ENCODE assay signal across 1 cellular context in the genomic region with DNA sequence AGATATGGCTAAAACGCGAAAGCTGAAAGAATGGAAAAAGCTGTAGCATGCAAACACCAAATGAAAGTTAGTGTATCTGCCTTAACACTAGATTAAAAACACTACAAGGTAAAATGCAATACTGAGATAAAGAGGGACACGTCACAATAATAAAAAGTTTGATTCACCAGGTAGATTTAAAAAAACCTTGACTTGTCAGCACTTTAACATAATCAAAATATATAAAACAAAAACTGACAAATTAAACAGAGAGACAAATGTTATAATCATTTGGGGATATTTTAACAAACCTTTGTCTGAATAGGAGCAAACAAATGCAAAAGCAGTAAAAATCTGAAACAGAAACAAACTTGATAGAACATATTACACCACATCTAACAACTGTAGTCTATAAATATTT.
TF ChIP-seq lines count a peak whose summit lies in the region.

No MANE protein-coding gene starts in this region.

TF ChIP-seq in GM12878, 131 proteins besides CTCF, POLR2A, EP300 and RAD21 (continued from another document):
- TF ChIP-seq, protein P1, sequence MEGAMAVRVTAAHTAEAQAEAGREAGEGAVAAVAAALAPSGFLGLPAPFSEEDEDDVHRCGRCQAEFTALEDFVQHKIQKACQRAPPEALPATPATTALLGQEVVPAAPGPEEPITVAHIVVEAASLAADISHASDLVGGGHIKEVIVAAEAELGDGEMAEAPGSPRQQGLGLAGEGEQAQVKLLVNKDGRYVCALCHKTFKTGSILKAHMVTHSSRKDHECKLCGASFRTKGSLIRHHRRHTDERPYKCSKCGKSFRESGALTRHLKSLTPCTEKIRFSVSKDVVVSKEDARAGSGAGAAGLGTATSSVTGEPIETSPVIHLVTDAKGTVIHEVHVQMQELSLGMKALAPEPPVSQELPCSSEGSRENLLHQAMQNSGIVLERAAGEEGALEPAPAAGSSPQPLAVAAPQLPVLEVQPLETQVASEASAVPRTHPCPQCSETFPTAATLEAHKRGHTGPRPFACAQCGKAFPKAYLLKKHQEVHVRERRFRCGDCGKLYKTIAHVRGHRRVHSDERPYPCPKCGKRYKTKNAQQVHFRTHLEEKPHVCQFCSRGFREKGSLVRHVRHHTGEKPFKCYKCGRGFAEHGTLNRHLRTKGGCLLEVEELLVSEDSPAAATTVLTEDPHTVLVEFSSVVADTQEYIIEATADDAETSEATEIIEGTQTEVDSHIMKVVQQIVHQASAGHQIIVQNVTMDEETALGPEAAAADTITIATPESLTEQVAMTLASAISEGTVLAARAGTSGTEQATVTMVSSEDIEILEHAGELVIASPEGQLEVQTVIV (IDR thresholded peaks at IDR 0.05; ENCODE audit: borderline replicate concordance, partially characterized antibody): no peak
- TF ChIP-seq HDGF (IDR thresholded peaks at IDR 0.05) (no peak), ATF7 (IDR thresholded peaks at IDR 0.05; ENCODE audit: low read depth) (no peak), STAT1 (conservative IDR thresholded peaks at IDR 0.05) (no peak), SUPT20H (IDR thresholded peaks at IDR 0.05; ENCODE audit: borderline replicate concordance, control insufficient read depth, low read depth, low read length) (no peak), RFX5 (IDR thresholded peaks at IDR 0.05; ENCODE audit: low read depth, low read length) (no peak), JUND (IDR thresholded peaks at IDR 0.05; ENCODE audit: low read depth, low read length) (no peak), NR2F1 (conservative IDR thresholded peaks at IDR 0.05) (no peak)
- TF ChIP-seq, protein P2, sequence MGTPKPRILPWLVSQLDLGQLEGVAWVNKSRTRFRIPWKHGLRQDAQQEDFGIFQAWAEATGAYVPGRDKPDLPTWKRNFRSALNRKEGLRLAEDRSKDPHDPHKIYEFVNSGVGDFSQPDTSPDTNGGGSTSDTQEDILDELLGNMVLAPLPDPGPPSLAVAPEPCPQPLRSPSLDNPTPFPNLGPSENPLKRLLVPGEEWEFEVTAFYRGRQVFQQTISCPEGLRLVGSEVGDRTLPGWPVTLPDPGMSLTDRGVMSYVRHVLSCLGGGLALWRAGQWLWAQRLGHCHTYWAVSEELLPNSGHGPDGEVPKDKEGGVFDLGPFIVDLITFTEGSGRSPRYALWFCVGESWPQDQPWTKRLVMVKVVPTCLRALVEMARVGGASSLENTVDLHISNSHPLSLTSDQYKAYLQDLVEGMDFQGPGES (IDR thresholded peaks at IDR 0.05): no peak
- TF ChIP-seq, protein P3, sequence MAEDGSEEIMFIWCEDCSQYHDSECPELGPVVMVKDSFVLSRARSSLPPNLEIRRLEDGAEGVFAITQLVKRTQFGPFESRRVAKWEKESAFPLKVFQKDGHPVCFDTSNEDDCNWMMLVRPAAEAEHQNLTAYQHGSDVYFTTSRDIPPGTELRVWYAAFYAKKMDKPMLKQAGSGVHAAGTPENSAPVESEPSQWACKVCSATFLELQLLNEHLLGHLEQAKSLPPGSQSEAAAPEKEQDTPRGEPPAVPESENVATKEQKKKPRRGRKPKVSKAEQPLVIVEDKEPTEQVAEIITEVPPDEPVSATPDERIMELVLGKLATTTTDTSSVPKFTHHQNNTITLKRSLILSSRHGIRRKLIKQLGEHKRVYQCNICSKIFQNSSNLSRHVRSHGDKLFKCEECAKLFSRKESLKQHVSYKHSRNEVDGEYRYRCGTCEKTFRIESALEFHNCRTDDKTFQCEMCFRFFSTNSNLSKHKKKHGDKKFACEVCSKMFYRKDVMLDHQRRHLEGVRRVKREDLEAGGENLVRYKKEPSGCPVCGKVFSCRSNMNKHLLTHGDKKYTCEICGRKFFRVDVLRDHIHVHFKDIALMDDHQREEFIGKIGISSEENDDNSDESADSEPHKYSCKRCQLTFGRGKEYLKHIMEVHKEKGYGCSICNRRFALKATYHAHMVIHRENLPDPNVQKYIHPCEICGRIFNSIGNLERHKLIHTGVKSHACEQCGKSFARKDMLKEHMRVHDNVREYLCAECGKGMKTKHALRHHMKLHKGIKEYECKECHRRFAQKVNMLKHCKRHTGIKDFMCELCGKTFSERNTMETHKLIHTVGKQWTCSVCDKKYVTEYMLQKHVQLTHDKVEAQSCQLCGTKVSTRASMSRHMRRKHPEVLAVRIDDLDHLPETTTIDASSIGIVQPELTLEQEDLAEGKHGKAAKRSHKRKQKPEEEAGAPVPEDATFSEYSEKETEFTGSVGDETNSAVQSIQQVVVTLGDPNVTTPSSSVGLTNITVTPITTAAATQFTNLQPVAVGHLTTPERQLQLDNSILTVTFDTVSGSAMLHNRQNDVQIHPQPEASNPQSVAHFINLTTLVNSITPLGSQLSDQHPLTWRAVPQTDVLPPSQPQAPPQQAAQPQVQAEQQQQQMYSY (CRISPR knock-in tag; IDR thresholded peaks at IDR 0.05): no peak
